ENCODE assay signal across 8 cellular contexts in the genomic region with DNA sequence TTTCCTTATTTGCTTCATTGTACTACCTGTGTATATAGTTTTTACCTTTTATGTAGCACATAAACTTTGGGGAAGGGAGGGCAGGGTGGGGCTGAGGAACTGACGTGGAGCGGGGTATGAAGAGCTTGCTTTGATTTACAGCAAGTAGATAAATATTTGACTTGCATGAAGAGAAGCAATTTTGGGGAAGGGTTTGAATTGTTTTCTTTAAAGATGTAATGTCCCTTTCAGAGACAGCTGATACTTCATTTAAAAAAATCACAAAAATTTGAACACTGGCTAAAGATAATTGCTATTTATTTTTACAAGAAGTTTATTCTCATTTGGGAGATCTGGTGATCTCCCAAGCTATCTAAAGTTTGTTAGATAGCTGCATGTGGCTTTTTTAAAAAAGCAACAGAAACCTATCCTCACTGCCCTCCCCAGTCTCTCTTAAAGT. TPM values are rescaled to one million over a fixed set of nuclear protein-coding genes. Genes with fewer than 3 reads are reported as not detected.
A peak's percentile ranks its signal among the peaks of the same experiment; 100 is the strongest.
DNase-seq lines count a peak whose midpoint lies in the region; ATAC-seq and TF ChIP-seq lines count a peak whose summit lies in the region.

No MANE protein-coding gene starts in this region.

- H3K27ac ChIP-seq in SJSA1 (peak overlapping the region; percentile 98), thyroid gland (peak overlapping the region; percentile 98 to 100 (median 100))

- no peak for ATAC-seq in activated T-cell treated with anti-CD3 and anti-CD28 coated beads, Interleukin-2, amount 50 U/mL, for 4 hours

- peaks cover 38% of the 10 kb centered on the region for H3K4me1 Mint-ChIP-seq in activated T-cell treated with anti-CD3 and anti-CD28 coated beads, Interleukin-2, amount 50 U/mL, for 4 hours (ENCODE audit: low read depth)

- H3K4me1 ChIP-seq in SJSA1 (replicated peaks) (peaks cover 19% of the 10 kb centered on the region), thyroid gland (peaks cover 17 to 24% of the 10 kb centered on the region in 2 donors)

- peak overlapping the region; percentile 64 for H3K4me3 ChIP-seq in SJSA1
- H3K4me3 ChIP-seq in thyroid gland (replicated peaks in 1 of 3), result no peak overlapping the region

- intact Hi-C loops in thyroid gland (cut with DNase I), result loop anchor here (10.0 kb wide), 1 partner anchor 174 kb away; the partner anchor contains the start of gene GPRC5A

- no peak for DNase-seq in activated T-cell treated with anti-CD3 and anti-CD28 coated beads, Interleukin-2, amount 50 U/mL, for 4 hours
- DNase-seq in activated T-cell treated with anti-CD3 and anti-CD28 coated beads for 4 hours (no peak), SJSA1 (ENCODE audit: low read depth in 1 of 2, low spot score in 2 of 2) (peak in 1 of 2 experiments; percentile 84), fibroblast of peridontal ligament (ENCODE audit: extremely low read depth) (peak; percentile 55), thyroid gland (no peak), NCI-H2227 (lab: John Stamatoyannopoulos, UW; ENCODE audit: unreplicated experiment) (no peak), NCI-H2081 treated with DMSO at 0.1 percent for 48 hours (lab: John Stamatoyannopoulos, UW) (no peak), cerebellar cortex (ENCODE audit: low spot score) (no peak)

- no peaks in the 10 kb centered on the region for H3K9me3 Mint-ChIP-seq in activated T-cell treated with anti-CD3 and anti-CD28 coated beads, Interleukin-2, amount 50 U/mL, for 4 hours

- H3K36me3 Mint-ChIP-seq in activated T-cell treated with anti-CD3 and anti-CD28 coated beads, Interleukin-2, amount 50 U/mL, for 4 hours (ENCODE audit: insufficient read depth), result peaks cover 29% of the 10 kb centered on the region

- TF ChIP-seq CTCF in thyroid gland (IDR thresholded peaks at IDR 0.05), result no peak

- WGBS in thyroid gland, 2 donors, result 50 to 77% methylated on average over 2 of the region's 2 CpGs

- no peaks in the 10 kb centered on the region for H3K27me3 ChIP-seq in SJSA1 (replicated peaks)
- H3K27me3 ChIP-seq in thyroid gland, result no peaks in the 10 kb centered on the region

- no peaks in the 10 kb centered on the region for H3K27me3 Mint-ChIP-seq in activated T-cell treated with anti-CD3 and anti-CD28 coated beads, Interleukin-2, amount 50 U/mL, for 4 hours (ENCODE audit: low read depth)

- H3K36me3 ChIP-seq in SJSA1 (peaks cover 66% of the 10 kb centered on the region), thyroid gland (peaks cover 6 to 10% of the 10 kb centered on the region in 2 donors)

- no peak for TF ChIP-seq POLR2A in thyroid gland (IDR thresholded peaks at IDR 0.05)

- H3K4me3 Mint-ChIP-seq in activated T-cell treated with anti-CD3 and anti-CD28 coated beads, Interleukin-2, amount 50 U/mL, for 4 hours, result peak overlapping the region; percentile 99

- H3K9me3 ChIP-seq in SJSA1 (replicated peaks) (no peaks in the 10 kb centered on the region), thyroid gland (no peaks in the 10 kb centered on the region)

RNA-seq across cellular contexts. Expression of gene CDKN1B, which starts 4.1 kb away (rescaled TPM):
- total RNA-seq in activated T-cell treated with anti-CD3 and anti-CD28 coated beads, Interleukin-2, amount 50 U/mL, for 4 hours, result 10 to 100 TPM; 15.6 to 27.7 (median 24.5) TPM
- 42.8 and 44.8 TPM in 2 replicates for total RNA-seq in SJSA1 (2014; rRNA removed; shearing (Covaris generic))
- total RNA-seq in thyroid gland, result 10 to 100 TPM; 52.3 to 77.3 (median 62.7) TPM

RNA-seq across cellular contexts. Expression of gene GPR19, which starts 25.3 kb away (rescaled TPM):
- 1 to 10 TPM; 1.3 to 2.4 (median 1.3) TPM for total RNA-seq in activated T-cell treated with anti-CD3 and anti-CD28 coated beads, Interleukin-2, amount 50 U/mL, for 4 hours
- 0.78 and 1.8 TPM in 2 replicates for total RNA-seq in SJSA1 (2014; rRNA removed; shearing (Covaris generic))
- not detected for total RNA-seq in thyroid gland
